In the genomic region with DNA sequence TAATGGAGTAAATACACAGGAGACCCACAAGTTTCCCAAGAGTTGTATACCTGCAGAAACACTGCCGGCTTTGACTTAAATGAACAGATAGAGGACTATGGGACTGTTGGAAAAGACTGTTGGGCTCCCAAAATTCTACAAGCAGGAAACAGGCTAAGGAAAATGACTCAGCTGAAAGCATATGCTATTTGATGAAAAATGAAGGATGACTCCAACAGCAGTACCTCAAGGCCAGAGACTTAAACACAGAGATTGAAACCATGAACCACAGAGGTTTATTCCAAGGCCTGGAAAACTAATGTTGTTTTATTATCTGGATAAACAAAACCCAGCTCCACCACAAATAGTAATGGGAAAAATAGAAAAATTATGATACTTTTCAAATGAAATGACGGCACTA, we compare ENCODE assay signal across 29 cellular contexts.
"Had no signal": no experiment of that assay in that cellular context is flagged by ENCODE, and none has a peak within 500 bp of the region (broad histone marks: within the 10 kb centered on the region; RNA-seq: fewer than 3 reads in every experiment).

No MANE protein-coding gene starts in this region.

- DNase-seq: dermis blood vessel endothelial cell; effector memory CD4-positive, alpha-beta T cell; foreskin melanocyte; glutamatergic neuron; heart right ventricle; hippocampal formation; islet precursor cell; kidney glomerular epithelial cell; left colon; left ventricle myocardium superior; lower lobe of right lung; naive thymus-derived CD8-positive, alpha-beta T cell; nephron progenitor cell; nucleus accumbens; stimulated activated CD4-positive, alpha-beta T cell treated with anti-CD3 and anti-CD28 coated beads, Interleukin-2, amount 100 ng/mL, for 24 hours; stimulated activated CD4-positive, alpha-beta T cell treated with anti-CD3 and anti-CD28 coated beads, Interleukin-4, amount 100 ng/mL, for 24 hours; stimulated activated naive CD4-positive, alpha-beta T cell treated with Interleukin-2 at 50 U/mL for 16 hours; stomach; testis; tibial artery had no signal

- H3K36me3 Mint-ChIP-seq: naive thymus-derived CD8-positive, alpha-beta T cell; stimulated activated effector memory CD8-positive, alpha-beta T cell treated with anti-CD3 and anti-CD28 coated beads, Interleukin-12 subunit alpha, Interleukin-12 subunit beta, amount 100 ng/mL, for 72 hours; type B pancreatic cell had no signal

- H3K4me3 Mint-ChIP-seq: naive thymus-derived CD8-positive, alpha-beta T cell; nephron progenitor cell; stimulated activated effector memory CD8-positive, alpha-beta T cell treated with anti-CD3 and anti-CD28 coated beads, Interleukin-12 subunit alpha, Interleukin-12 subunit beta, amount 100 ng/mL, for 72 hours; type B pancreatic cell had no signal

- ATAC-seq: heart right ventricle; left colon; left ventricle myocardium superior; lower lobe of right lung; naive thymus-derived CD8-positive, alpha-beta T cell; sciatic nerve; stimulated activated effector memory CD8-positive, alpha-beta T cell treated with anti-CD3 and anti-CD28 coated beads, Interleukin-12 subunit alpha, Interleukin-12 subunit beta, amount 100 ng/mL, for 72 hours had no signal

- H3K4me1 ChIP-seq: esophagus muscularis mucosa, heart right ventricle, lower lobe of right lung, prostate gland, right atrium auricular region, stomach, testis, tibial artery had no signal

- H3K9me3 Mint-ChIP-seq: stimulated activated effector memory CD8-positive, alpha-beta T cell treated with anti-CD3 and anti-CD28 coated beads, Interleukin-12 subunit alpha, Interleukin-12 subunit beta, amount 100 ng/mL, for 72 hours had no signal

- H3K27ac Mint-ChIP-seq: naive thymus-derived CD8-positive, alpha-beta T cell; nephron progenitor cell; stimulated activated effector memory CD8-positive, alpha-beta T cell treated with anti-CD3 and anti-CD28 coated beads, Interleukin-12 subunit alpha, Interleukin-12 subunit beta, amount 100 ng/mL, for 72 hours; type B pancreatic cell had no signal

- H3K4me1 Mint-ChIP-seq: nephron progenitor cell; stimulated activated effector memory CD8-positive, alpha-beta T cell treated with anti-CD3 and anti-CD28 coated beads, Interleukin-12 subunit alpha, Interleukin-12 subunit beta, amount 100 ng/mL, for 72 hours had no signal

- H3K36me3 ChIP-seq: esophagus muscularis mucosa, heart right ventricle, lower lobe of right lung, prostate gland, right atrium auricular region, stomach, tibial artery had no signal

- H3K27me3 Mint-ChIP-seq: naive thymus-derived CD8-positive, alpha-beta T cell; type B pancreatic cell had no signal

- FAIRE-seq: endothelial cell of umbilical vein, urothelium cell line had no signal

- H3K27me3 ChIP-seq: esophagus muscularis mucosa, heart right ventricle, right atrium auricular region, stomach, testis, tibial artery had no signal

- H3K27ac ChIP-seq: coronary artery, esophagus muscularis mucosa, heart right ventricle, lower lobe of right lung, prostate gland, right atrium auricular region, stomach, testis, tibial artery had no signal

- H3K4me3 ChIP-seq: coronary artery, esophagus muscularis mucosa, heart right ventricle, lower lobe of right lung, prostate gland, right atrium auricular region, stomach, testis, tibial artery had no signal

- H3K9me3 ChIP-seq: lower lobe of right lung, prostate gland, testis, tibial artery had no signal
